ENCODE assay signal across 8 cellular contexts in the genomic region with DNA sequence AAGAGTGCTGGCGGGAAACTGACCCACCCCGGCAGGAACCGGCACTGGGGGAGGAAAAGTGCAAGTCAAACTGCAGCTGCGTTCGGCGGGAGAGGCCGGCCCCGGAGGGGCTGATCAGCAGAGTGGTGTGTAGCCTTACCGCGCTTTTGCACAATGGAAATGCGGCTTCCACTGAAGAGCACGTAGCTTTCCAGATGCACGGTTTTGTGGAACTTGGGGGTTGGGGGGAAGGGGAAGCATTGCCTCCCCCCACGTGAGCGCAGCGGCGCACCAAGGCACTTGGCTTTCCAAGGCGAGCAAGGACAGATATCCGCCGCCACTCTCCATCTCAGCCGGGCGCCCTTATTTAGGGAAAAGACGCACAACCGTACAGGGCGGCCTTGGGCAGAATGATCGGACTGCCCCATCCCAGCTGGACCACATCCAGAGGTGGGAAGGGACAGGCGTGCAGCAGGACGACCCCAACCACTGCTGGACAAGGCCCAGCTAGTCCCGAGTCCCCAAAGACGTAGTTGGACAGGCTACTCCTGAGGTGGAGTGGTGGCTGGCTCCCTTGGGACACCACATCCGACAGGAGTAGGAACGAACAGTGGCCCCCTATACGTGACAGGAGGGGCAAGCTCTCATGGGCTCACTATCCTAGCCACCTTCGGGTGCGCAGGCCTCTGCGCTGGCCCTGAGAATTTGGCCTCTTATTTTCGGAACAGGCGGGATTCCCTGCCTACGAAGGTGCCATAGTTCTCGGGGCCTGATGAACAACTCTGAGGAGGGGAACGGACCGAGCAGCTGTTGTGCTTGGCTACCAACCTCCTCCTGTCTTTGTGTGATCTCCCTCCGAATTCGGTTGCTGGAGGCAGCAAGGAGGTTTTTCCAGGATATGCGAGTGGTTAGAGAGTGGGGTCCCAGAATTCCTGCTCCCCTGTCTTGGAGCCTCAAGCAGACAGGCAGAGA. TPM values are rescaled to one million over a fixed set of nuclear protein-coding genes. Genes with fewer than 3 reads are reported as not detected.
DNase-seq lines count a peak whose midpoint lies in the region; ATAC-seq and TF ChIP-seq lines count a peak whose summit lies in the region.

No MANE protein-coding gene starts in this region.

- H3K36me3 ChIP-seq in ovary: no peaks in the 10 kb centered on the region

- H3K4me3 Mint-ChIP-seq in CD4-positive, alpha-beta T cell: peak overlapping the region; percentile 64
- H3K4me3 Mint-ChIP-seq in dendritic cell treated with granulocyte-macrophage colony-stimulating factor and Interleukin-4, amounts not matched to agents 40 ng/mL and 50 ng/mL, for 4 days: peak overlapping the region; percentile 66

- H3K27ac Mint-ChIP-seq in CD4-positive, alpha-beta T cell: no peak overlapping the region
- no peak overlapping the region for H3K27ac Mint-ChIP-seq in dendritic cell treated with granulocyte-macrophage colony-stimulating factor and Interleukin-4, amounts not matched to agents 40 ng/mL and 50 ng/mL, for 4 days

- TF ChIP-seq CTCF in CD4-positive, alpha-beta T cell (IDR thresholded peaks at IDR 0.05): no peak
- TF ChIP-seq CTCF in GM13976 (IDR thresholded peaks at IDR 0.05; ENCODE audit: borderline replicate concordance, control extremely low read depth, extremely low read depth, insufficient read depth, missing control alignments): no peak
- no peak for TF ChIP-seq CTCF in ovary (IDR thresholded peaks at IDR 0.05)

- no peak for TF ChIP-seq POLR2A in ovary (IDR thresholded peaks at IDR 0.05)

- CTCF ChIA-PET in CD4-positive, alpha-beta T cell (lab: Charles Lee): interaction anchor here (1.2 to 2.7 kb wide), 5 partner anchors 13 to 312 kb away, joined by 3 to 16 read pairs (median 5); no protein-coding TSS in a partner anchor

- H3K4me1 ChIP-seq in ovary (ENCODE audit: insufficient read depth): peaks cover 15% of the 10 kb centered on the region

- no peaks in the 10 kb centered on the region for H3K9me3 Mint-ChIP-seq in CD4-positive, alpha-beta T cell
- no peaks in the 10 kb centered on the region for H3K9me3 Mint-ChIP-seq in dendritic cell treated with granulocyte-macrophage colony-stimulating factor and Interleukin-4, amounts not matched to agents 40 ng/mL and 50 ng/mL, for 4 days

- no peak for ATAC-seq in CD4-positive, alpha-beta T cell (ENCODE audit: poor library complexity)

- TF ChIP-seq EP300 in ovary (IDR thresholded peaks at IDR 0.05): no peak

- no peaks in the 10 kb centered on the region for H3K36me3 Mint-ChIP-seq in CD4-positive, alpha-beta T cell (ENCODE audit: low read depth)
- H3K36me3 Mint-ChIP-seq in dendritic cell treated with granulocyte-macrophage colony-stimulating factor and Interleukin-4, amounts not matched to agents 40 ng/mL and 50 ng/mL, for 4 days (ENCODE audit: low read depth): no peaks in the 10 kb centered on the region

- peaks cover 46% of the 10 kb centered on the region for H3K4me1 Mint-ChIP-seq in CD4-positive, alpha-beta T cell (ENCODE audit: low read depth)
- peaks cover 21% of the 10 kb centered on the region for H3K4me1 Mint-ChIP-seq in dendritic cell treated with granulocyte-macrophage colony-stimulating factor and Interleukin-4, amounts not matched to agents 40 ng/mL and 50 ng/mL, for 4 days (ENCODE audit: low read depth)

- in situ Hi-C loops in GM13976 (cut with MboI; ENCODE audit: low sequenced_read_pairs, unreplicated experiment): loop anchor here (10.0 kb wide), 1 partner anchor 128 kb away; the partner anchor contains the start of gene WNT6

- H3K27ac ChIP-seq in CD4-positive, alpha-beta T cell (ENCODE audit: low read depth, low read length): no peak overlapping the region
- no peak overlapping the region for H3K27ac ChIP-seq in ovary

- H3K27me3 Mint-ChIP-seq in CD4-positive, alpha-beta T cell: peaks cover 89% of the 10 kb centered on the region
- peaks cover 92% of the 10 kb centered on the region for H3K27me3 Mint-ChIP-seq in dendritic cell treated with granulocyte-macrophage colony-stimulating factor and Interleukin-4, amounts not matched to agents 40 ng/mL and 50 ng/mL, for 4 days

- 5 to 8% (median 6%) methylated on average over 45 of the region's 45 CpGs for WGBS in ovary, 3 donors

- peaks cover 87% of the 10 kb centered on the region for H3K27me3 ChIP-seq in CD4-positive, alpha-beta T cell (ENCODE audit: control insufficient read depth, insufficient read depth, low read length)
- peaks cover 4% of the 10 kb centered on the region for H3K27me3 ChIP-seq in ovary

- no peaks in the 10 kb centered on the region for H3K9me3 ChIP-seq in CD4-positive, alpha-beta T cell (ENCODE audit: control insufficient read depth, low read length)
- H3K9me3 ChIP-seq in ovary: no peaks in the 10 kb centered on the region

- no peak for DNase-seq in CD4-positive, alpha-beta T cell
- DNase-seq in GM13976 (ENCODE audit: low spot score): peak; percentile 39
- no peak for DNase-seq in ovary
- DNase-seq in SIG-M5 (lab: John Stamatoyannopoulos, UW): no peak
- no peak for DNase-seq in middle frontal gyrus (ENCODE audit: extremely low spot score, low spot score)
- DNase-seq in NCI-H146 treated with DMSO at 0.1 percent for 48 hours (lab: John Stamatoyannopoulos, UW; ENCODE audit: unreplicated experiment): no peak
- DNase-seq in nucleus accumbens (lab: John Stamatoyannopoulos, UW): no peak

- intact Hi-C loops in CD4-positive, alpha-beta T cell (cut with DNase I, micrococcal nuclease): loop anchor here (5.0 kb wide), 2 partner anchors 105 to 175 kb away; no protein-coding TSS in a partner anchor
- intact Hi-C loops in dendritic cell treated with granulocyte-macrophage colony-stimulating factor and Interleukin-4, amounts not matched to agents 40 ng/mL and 50 ng/mL, for 4 days (cut with micrococcal nuclease): no loop called here
- intact Hi-C loops in ovary (cut with DNase I): no loop called here

- POLR2A ChIA-PET in CD4-positive, alpha-beta T cell (lab: Charles Lee): interaction anchor here (1.6 kb wide), 1 partner anchor 17 kb away, joined by 3 read pairs; no protein-coding TSS in a partner anchor

- peak overlapping the region; percentile 29 for H3K4me3 ChIP-seq in ovary

RNA-seq across cellular contexts. Expression of gene FEV, which starts 2.4 kb away (rescaled TPM):
- not detected for total RNA-seq in CD4-positive, alpha-beta T cell
- total RNA-seq in ovary: under 1 TPM in 2 of 7 donors, not detected in 5; 0.11 to 0.13 TPM
- polyA plus RNA-seq in ovary: not detected

RNA-seq across cellular contexts. Expression of gene CRYBA2, which starts 10.6 kb away (rescaled TPM):
- not detected for total RNA-seq in CD4-positive, alpha-beta T cell
- not detected for total RNA-seq in ovary
- not detected for polyA plus RNA-seq in ovary

RNA-seq across cellular contexts. Expression of gene CDK5R2, which starts 23.1 kb away (rescaled TPM):
- not detected for total RNA-seq in CD4-positive, alpha-beta T cell
- total RNA-seq in ovary: not detected
- not detected for polyA plus RNA-seq in ovary

RNA-seq across cellular contexts. Expression of gene CFAP65, which starts 58.7 kb away (rescaled TPM):
- not detected for total RNA-seq in CD4-positive, alpha-beta T cell
- 10 to 100 TPM in 1 of 7 donors, 1 to 10 TPM in 1, under 1 TPM in 3, not detected in 2; 0.82 to 19.6 (median 0.95) TPM for total RNA-seq in ovary
- polyA plus RNA-seq in ovary: under 1 TPM in 1 of 2 donors, not detected in 1; 0.04 TPM

Comparison
In these comparisons a context has a peak if more than half of its experiments do, and no peak if none do; other contexts are left out.
1. intact Hi-C loops: an anchor here in CD4-positive, alpha-beta T cell (5.0 kb wide); none called in dendritic cell treated with granulocyte-macrophage colony-stimulating factor and Interleukin-4, amounts not matched to agents 40 ng/mL and 50 ng/mL, for 4 days and ovary.